8 cellular contexts compared by ENCODE assay signal in the genomic region with DNA sequence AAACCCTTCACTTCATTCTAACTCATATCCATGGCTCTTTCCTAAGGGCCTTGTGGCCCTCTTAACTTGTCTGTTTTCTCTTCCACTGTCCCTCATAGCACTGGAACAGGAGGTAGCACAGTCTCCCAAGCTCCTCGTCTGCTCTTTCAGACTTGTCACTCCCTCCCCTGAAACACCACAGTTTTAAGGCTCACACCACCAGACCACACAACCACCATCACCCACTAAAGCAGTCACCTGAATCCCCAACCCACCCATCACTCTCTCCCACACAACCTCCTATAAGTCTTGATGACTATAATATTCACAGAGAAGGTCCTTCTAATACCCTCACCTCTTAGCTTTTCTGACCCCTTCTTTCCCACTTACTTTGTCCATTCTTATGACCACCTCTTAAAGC. TPM values are rescaled to one million over a fixed set of nuclear protein-coding genes. Genes with fewer than 3 reads are reported as not detected.
"Had no signal": no experiment of that assay in that cellular context is flagged by ENCODE, and none has a peak within 500 bp of the region (broad histone marks: within the 10 kb centered on the region; RNA-seq: fewer than 3 reads in every experiment).

No MANE protein-coding gene starts in this region.

- H3K4me3 ChIP-seq: GM23248, HAP-1, K562 had no signal

- H3K27ac ChIP-seq: GM23248 had no signal

- DNase-seq: GM23248, GOT3, H7, IMR-90 had no signal

- H3K9me3 ChIP-seq: HAP-1 had no signal

- ATAC-seq: HCT116, K562 had no signal

- H3K4me1 ChIP-seq: HAP-1 had no signal

RNA-seq across cellular contexts. Expression of a gene that starts 11.1 kb away (rescaled TPM):
- total RNA-seq: HT-29 had no signal
